9 cellular contexts compared by ENCODE assay signal in genomic region chr14:90381999-90382451, GRCh38. TPM values are rescaled to one million over a fixed set of nuclear protein-coding genes. Genes with fewer than 3 reads are reported as not detected.
A peak's percentile ranks its signal among the peaks of the same experiment; 100 is the strongest.
DNase-seq lines count a peak whose midpoint lies in the region; ATAC-seq lines count a peak whose summit lies in the region.
"Had no signal": no experiment of that assay in that cellular context is flagged by ENCODE, and none has a peak within 500 bp of the region (broad histone marks: within the 10 kb centered on the region; RNA-seq: fewer than 3 reads in every experiment).

No MANE protein-coding gene starts in this region.

- H3K4me1 ChIP-seq in mononuclear cell (ENCODE audit: insufficient read depth, low read length) = peaks cover 30% of the 10 kb centered on the region

- H3K9me3 Mint-ChIP-seq in T-helper 2 cell treated with Interferon-gamma antibody and Interleukin-4, amounts not matched to agents 5 μg/mL and 100 μg/mL, for 36 hours = no peaks in the 10 kb centered on the region
- H3K9me3 Mint-ChIP-seq: activated naive CD4-positive, alpha-beta T cell treated with anti-CD3 and anti-CD28 coated beads, Interleukin-2, amount 50 U/mL, for 72 hours had no signal

- H3K36me3 Mint-ChIP-seq in T-helper 2 cell treated with Interferon-gamma antibody and Interleukin-4, amounts not matched to agents 5 μg/mL and 100 μg/mL, for 36 hours (ENCODE audit: low read depth) = no peaks in the 10 kb centered on the region
- H3K36me3 Mint-ChIP-seq: activated naive CD4-positive, alpha-beta T cell treated with anti-CD3 and anti-CD28 coated beads, Interleukin-2, amount 50 U/mL, for 72 hours had no signal

- no peaks in the 10 kb centered on the region for H3K27me3 ChIP-seq in mononuclear cell (ENCODE audit: insufficient read depth, low read length)

- H3K9me3 ChIP-seq in mononuclear cell (ENCODE audit: low read depth, low read length) = no peaks in the 10 kb centered on the region

- ATAC-seq in GM18519 (IDR thresholded peaks at IDR 0.05; ENCODE audit: low FRiP score, unreplicated experiment) = no peak
- no peak for ATAC-seq in GM18868 (IDR thresholded peaks at IDR 0.05; ENCODE audit: unreplicated experiment)

- no peak overlapping the region for H3K27ac Mint-ChIP-seq in T-helper 2 cell treated with Interferon-gamma antibody and Interleukin-4, amounts not matched to agents 5 μg/mL and 100 μg/mL, for 36 hours
- H3K27ac Mint-ChIP-seq: activated naive CD4-positive, alpha-beta T cell treated with anti-CD3 and anti-CD28 coated beads, Interleukin-2, amount 50 U/mL, for 72 hours had no signal

- peak; percentile 13 for DNase-seq in activated naive CD4-positive, alpha-beta T cell treated with Interleukin-2 at 50 U/mL for 16 hours
- DNase-seq in activated naive CD4-positive, alpha-beta T cell (lab: John Stamatoyannopoulos, UW) = no peak
- peak; percentile 95 for DNase-seq in NCI-H748 treated with DMSO at 0.1 percent for 48 hours (lab: John Stamatoyannopoulos, UW)
- peak; percentile 3 for DNase-seq in effector CD8-positive, alpha-beta T cell (lab: John Stamatoyannopoulos, UW)
- DNase-seq in T-helper 2 cell treated with Interferon-gamma antibody and Interleukin-4, amounts not matched to agents 5 μg/mL and 100 μg/mL, for 36 hours (ENCODE audit: low spot score) = no peak

- H3K4me3 ChIP-seq in mononuclear cell (ENCODE audit: low read length) = peak overlapping the region; percentile 61

- peaks cover 20% of the 10 kb centered on the region for H3K4me1 Mint-ChIP-seq in T-helper 2 cell treated with Interferon-gamma antibody and Interleukin-4, amounts not matched to agents 5 μg/mL and 100 μg/mL, for 36 hours (ENCODE audit: low read depth)

- no peak overlapping the region for H3K4me3 Mint-ChIP-seq in T-helper 2 cell treated with Interferon-gamma antibody and Interleukin-4, amounts not matched to agents 5 μg/mL and 100 μg/mL, for 36 hours

- peaks cover 2% of the 10 kb centered on the region for H3K27me3 Mint-ChIP-seq in T-helper 2 cell treated with Interferon-gamma antibody and Interleukin-4, amounts not matched to agents 5 μg/mL and 100 μg/mL, for 36 hours (ENCODE audit: low read depth)

RNA-seq across cellular contexts. Expression of gene CALM1, which starts 14.8 kb away (rescaled TPM):
- total RNA-seq in mononuclear cell = 718 TPM

RNA-seq across cellular contexts. Expression of gene NRDE2, which starts 50.3 kb away (rescaled TPM):
- 15.0 TPM for total RNA-seq in mononuclear cell

Comparison
In these comparisons a context has a peak if more than half of its experiments do, and no peak if none do; other contexts are left out.
1. DNase-seq: peak in activated naive CD4-positive, alpha-beta T cell treated with Interleukin-2 at 50 U/mL for 16 hours (single experiment), NCI-H748 treated with DMSO at 0.1 percent for 48 hours (single experiment) and effector CD8-positive, alpha-beta T cell (single experiment); none in activated naive CD4-positive, alpha-beta T cell (0 of 4) and T-helper 2 cell treated with Interferon-gamma antibody and Interleukin-4, amounts not matched to agents 5 μg/mL and 100 μg/mL, for 36 hours (single experiment).